In the genomic region with DNA sequence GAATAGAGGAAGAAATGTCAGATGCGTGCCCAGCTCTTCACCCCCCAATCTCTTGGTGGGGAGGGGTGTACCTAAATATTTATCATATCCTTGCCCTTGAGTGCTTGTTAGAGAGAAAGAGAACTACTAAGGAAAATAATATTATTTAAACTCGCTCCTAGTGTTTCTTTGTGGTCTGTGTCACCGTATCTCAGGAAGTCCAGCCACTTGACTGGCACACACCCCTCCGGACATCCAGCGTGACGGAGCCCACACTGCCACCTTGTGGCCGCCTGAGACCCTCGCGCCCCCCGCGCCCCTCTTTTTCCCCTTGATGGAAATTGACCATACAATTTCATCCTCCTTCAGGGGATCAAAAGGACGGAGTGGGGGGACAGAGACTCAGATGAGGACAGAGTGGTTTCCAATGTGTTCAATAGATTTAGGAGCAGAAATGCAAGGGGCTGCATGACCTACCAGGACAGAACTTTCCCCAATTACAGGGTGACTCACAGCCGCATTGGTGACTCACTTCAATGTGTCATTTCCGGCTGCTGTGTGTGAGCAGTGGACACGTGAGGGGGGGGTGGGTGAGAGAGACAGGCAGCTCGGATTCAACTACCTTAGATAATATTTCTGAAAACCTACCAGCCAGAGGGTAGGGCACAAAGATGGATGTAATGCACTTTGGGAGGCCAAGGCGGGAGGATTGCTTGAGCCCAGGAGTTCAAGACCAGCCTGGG, we compare ENCODE assay signal across 8 cellular contexts. TPM values are rescaled to one million over a fixed set of nuclear protein-coding genes. Genes with fewer than 3 reads are reported as not detected.
DNase-seq lines count a peak whose midpoint lies in the region; TF ChIP-seq lines count a peak whose summit lies in the region.

No MANE protein-coding gene starts in this region.

- TF ChIP-seq CTCF in AG04449 (IDR thresholded peaks at IDR 0.05; ENCODE audit: insufficient read depth, low read length, missing control alignments) = peak; percentile 70
- peak; percentile 73 for TF ChIP-seq CTCF in fibroblast of the aortic adventitia (IDR thresholded peaks at IDR 0.05; ENCODE audit: insufficient read depth, low read length)
- TF ChIP-seq CTCF in osteocyte (IDR thresholded peaks at IDR 0.05) = peak; percentile 87
- TF ChIP-seq CTCF in thyroid gland (IDR thresholded peaks at IDR 0.05) = peak; percentile 44 to 87 (median 55)

- WGBS in thyroid gland, 2 donors = 11 to 12% methylated on average over 17 of the region's 17 CpGs

- peaks cover 63% of the 10 kb centered on the region for H3K4me1 Mint-ChIP-seq in osteocyte (ENCODE audit: unreplicated experiment)

- H3K4me3 ChIP-seq in AG04449 (ENCODE audit: low read depth, low read length) (no peak overlapping the region), fibroblast of the aortic adventitia (ENCODE audit: low read depth, low read length) (no peak overlapping the region), thyroid gland (replicated peaks in 1 of 3) (no peak overlapping the region)

- peak overlapping the region in 2 of 3 donors; percentile 38 to 42 for H3K27ac ChIP-seq in thyroid gland

- H3K4me3 Mint-ChIP-seq in osteocyte (ENCODE audit: unreplicated experiment) = peak overlapping the region; percentile 51

- no peaks in the 10 kb centered on the region for H3K27me3 ChIP-seq in thyroid gland

- H3K4me1 ChIP-seq in thyroid gland = peaks cover 0 to 14% of the 10 kb centered on the region in 2 donors

- H3K27ac Mint-ChIP-seq in osteocyte (ENCODE audit: unreplicated experiment) = peak overlapping the region; percentile 97

- TF ChIP-seq POLR2A in GM18526 (IDR thresholded peaks at IDR 0.05; ENCODE audit: extremely low read depth, insufficient read length) = peak; percentile 37
- no peak for TF ChIP-seq POLR2A in thyroid gland (IDR thresholded peaks at IDR 0.05)

- DNase-seq in AG04449 (ENCODE audit: low read depth, low spot score) (peak; percentile 87), HPDE6-E6E7 (ENCODE audit: extremely low spot score) (peak; percentile 83), RKO (ENCODE audit: low spot score) (peak; percentile 99), activated T-helper 1 cell treated with Interleukin-2 at 50 U/mL for 16 hours (ENCODE audit: low read depth) (peak; percentile 72), fibroblast of the aortic adventitia (ENCODE audit: low read depth) (peak; percentile 96), osteocyte (ENCODE audit: extremely low spot score, unreplicated experiment) (peak; percentile 92), thyroid gland (peak; percentile 72)

- CTCF ChIA-PET in AG04449 (lab: Yijun Ruan, JAX) = interaction anchor here (1.0 to 3.3 kb wide), 8 partner anchors 10 to 153 kb away, joined by 3 to 18 read pairs (median 4); no protein-coding TSS in a partner anchor

- H3K9me3 ChIP-seq in thyroid gland = no peaks in the 10 kb centered on the region

- H3K36me3 Mint-ChIP-seq in osteocyte (ENCODE audit: unreplicated experiment) = peaks cover 44% of the 10 kb centered on the region

- POLR2A ChIA-PET in AG04449 (lab: Yijun Ruan, JAX) = interaction anchor here (0.6 to 5.3 kb wide), 10 partner anchors 11 to 249 kb away, joined by 3 to 61 read pairs (median 5); a partner anchor contains a TSS

- H3K36me3 ChIP-seq in thyroid gland = no peaks in the 10 kb centered on the region

- no peaks in the 10 kb centered on the region for H3K27me3 Mint-ChIP-seq in osteocyte (ENCODE audit: unreplicated experiment)

- intact Hi-C loops in thyroid gland (cut with DNase I) = loop anchor here (5.0 kb wide), 1 partner anchor 51 kb away; a partner anchor contains a TSS

- H3K9me3 Mint-ChIP-seq in osteocyte (ENCODE audit: unreplicated experiment) = no peaks in the 10 kb centered on the region

RNA-seq across cellular contexts. Expression of a gene that starts 11.4 kb away (rescaled TPM):
- total RNA-seq in fibroblast of the aortic adventitia (ENCODE audit: low replicate concordance) = 23.1 and 341 TPM in 2 replicates
- total RNA-seq in osteocyte = 266 and 328 TPM in 2 replicates
- total RNA-seq in thyroid gland = 10 to 100 TPM in 1 of 4 donors, 1 to 10 TPM in 3; 4.7 to 18.6 (median 7.6) TPM

RNA-seq across cellular contexts. Expression of a gene that starts 16.0 kb away (rescaled TPM):
- 34.9 and 77.5 TPM in 2 replicates for total RNA-seq in fibroblast of the aortic adventitia (ENCODE audit: low replicate concordance)
- 52.9 and 57.9 TPM in 2 replicates for total RNA-seq in osteocyte
- 10 to 100 TPM; 29.0 to 59.6 (median 41.3) TPM for total RNA-seq in thyroid gland

RNA-seq across cellular contexts. Expression of a gene that starts 27.1 kb away (rescaled TPM):
- not detected in 2 replicates for total RNA-seq in fibroblast of the aortic adventitia (ENCODE audit: low replicate concordance)
- total RNA-seq in osteocyte = 0.16 and 0.24 TPM in 2 replicates
- 1 to 10 TPM in 2 of 4 donors, not detected in 2; 1.3 to 2.3 TPM for total RNA-seq in thyroid gland

RNA-seq across cellular contexts. Expression of a gene that starts 41.8 kb away (rescaled TPM):
- total RNA-seq in fibroblast of the aortic adventitia (ENCODE audit: low replicate concordance) = not detected in 2 replicates
- total RNA-seq in osteocyte = 0.16 TPM in 1 of 2 replicates, not detected in the other
- 1 to 10 TPM in 1 of 4 donors, under 1 TPM in 1, not detected in 2; 0.29 to 1.4 TPM for total RNA-seq in thyroid gland

RNA-seq across cellular contexts. Expression of a gene that starts 53.0 kb away (rescaled TPM):
- total RNA-seq in fibroblast of the aortic adventitia (ENCODE audit: low replicate concordance) (10.0 and 17.2 TPM in 2 replicates), osteocyte (36.5 and 42.2 TPM in 2 replicates), thyroid gland (10 to 100 TPM; 19.6 to 36.4 (median 28.5) TPM)
